8 cellular contexts compared by ENCODE assay signal in genomic region chr1:161258439-161259386, GRCh38. TPM values are rescaled to one million over a fixed set of nuclear protein-coding genes. Genes with fewer than 3 reads are reported as not detected.
DNase-seq lines count a peak whose midpoint lies in the region; ATAC-seq, FAIRE-seq and TF ChIP-seq lines count a peak whose summit lies in the region.

Gene PCP4L1, plus strand, starts transcription at chr1:161258745. Its CDS starts 230 bp downstream, at chr1:161258975.

- no peaks in the 10 kb centered on the region for H3K36me3 ChIP-seq in small intestine (ENCODE audit: control insufficient read depth in 2 of 2, insufficient read depth in 2 of 2, low read length in 2 of 2)

- H3K9me3 ChIP-seq in small intestine (ENCODE audit: control insufficient read depth, low read depth): no peaks in the 10 kb centered on the region

- peaks cover 0 to 4% of the 10 kb centered on the region in 2 donors for H3K4me1 ChIP-seq in small intestine (ENCODE audit: control insufficient read depth in 2 of 2, insufficient read depth in 1 of 2, low read depth in 1 of 2, low read length in 1 of 2)

- ATAC-seq in HG03064 (IDR thresholded peaks at IDR 0.05; ENCODE audit: low read depth, unreplicated experiment) (peak; percentile 85), GM21367 (IDR thresholded peaks at IDR 0.05; ENCODE audit: unreplicated experiment) (no peak), HG03108 (IDR thresholded peaks at IDR 0.05; ENCODE audit: unreplicated experiment) (no peak)

- 2 to 4% (median 4%) methylated on average over 59 to 62 of the region's 62 CpGs for WGBS in small intestine, 3 donors

- H3K27ac ChIP-seq in small intestine (ENCODE audit: low read depth in 1 of 2, low read length in 1 of 2): no peak within 1 kb of the TSS

- H3K27me3 ChIP-seq in small intestine (ENCODE audit: control insufficient read depth in 2 of 2, insufficient read depth in 2 of 2, low read length in 2 of 2): peaks cover 0 to 9% of the 10 kb centered on the region in 2 donors

- peak; percentile 78 for DNase-seq in DMS53 (lab: John Stamatoyannopoulos, UW)
- DNase-seq in T-helper 2 cell: peak in 4 of 5 experiments; percentile 5 to 41 (median 9)
- DNase-seq in cardiac fibroblast (ENCODE audit: low read depth in 2 of 2): peak; percentile 67
- DNase-seq in inferior parietal cortex (ENCODE audit: extremely low spot score): peak; percentile 59
- DNase-seq in small intestine: peak; percentile 65

- no peak for TF ChIP-seq CTCF in cardiac fibroblast (IDR thresholded peaks at IDR 0.05; ENCODE audit: low read depth, low read length)

- H3K4me3 ChIP-seq in cardiac fibroblast (replicated peaks in 1 of 2; ENCODE audit: low read depth in 2 of 2, low read length in 2 of 2) (peak within 1 kb of the TSS; percentile 46 to 57), small intestine (ENCODE audit: low read depth in 1 of 2, low read length in 2 of 2) (peak within 1 kb of the TSS in 1 of 2 donors; percentile 57)

- FAIRE-seq in small intestine (lab: Jason Lieb, UNC): no peak

RNA-seq across cellular contexts. Expression of gene PCP4L1, which starts in this region (rescaled TPM):
- 1 to 10 TPM in 1 of 3 donors, not detected in 2; 2.0 TPM for polyA plus RNA-seq in small intestine

Comparison
In these comparisons a context has a peak if more than half of its experiments do, and no peak if none do; other contexts are left out.
1. DNase-seq: peak in every context shown above with its lines; median percentile 78 in DMS53; 67 in cardiac fibroblast; 65 in small intestine; 59 in inferior parietal cortex; 9 in T-helper 2 cell.